In genomic region chr15:72725851-72726250, GRCh38 we compare ENCODE assay signal across 5 cellular contexts. TPM values are rescaled to one million over a fixed set of nuclear protein-coding genes. Genes with fewer than 3 reads are reported as not detected.
"Had no signal": no experiment of that assay in that cellular context is flagged by ENCODE, and none has a peak within 500 bp of the region (broad histone marks: within the 10 kb centered on the region; RNA-seq: fewer than 3 reads in every experiment).

No MANE protein-coding gene starts in this region.

RNA-seq across cellular contexts. Expression of gene HIGD2B, which starts 39.9 kb away (rescaled TPM):
- total RNA-seq: activated CD4-positive, alpha-beta T cell treated with anti-CD3 and anti-CD28 coated beads for 36 hours; activated CD4-positive, alpha-beta T cell treated with anti-CD3 and anti-CD28 coated beads, Interleukin-2, amount 10 ng/mL, durations not matched to agents 24 days and 14 days; activated CD4-positive, alpha-beta T cell treated with anti-CD3 and anti-CD28 coated beads, Interleukin-2, amount 10 ng/mL, durations not matched to agents 7 days and 5 days; T-helper 2 cell treated with Interferon-gamma antibody and Interleukin-4, amounts not matched to agents 100 ng/mL and 5 ng/mL, for 36 hours; WTC11 had no signal
